In the genomic region with DNA sequence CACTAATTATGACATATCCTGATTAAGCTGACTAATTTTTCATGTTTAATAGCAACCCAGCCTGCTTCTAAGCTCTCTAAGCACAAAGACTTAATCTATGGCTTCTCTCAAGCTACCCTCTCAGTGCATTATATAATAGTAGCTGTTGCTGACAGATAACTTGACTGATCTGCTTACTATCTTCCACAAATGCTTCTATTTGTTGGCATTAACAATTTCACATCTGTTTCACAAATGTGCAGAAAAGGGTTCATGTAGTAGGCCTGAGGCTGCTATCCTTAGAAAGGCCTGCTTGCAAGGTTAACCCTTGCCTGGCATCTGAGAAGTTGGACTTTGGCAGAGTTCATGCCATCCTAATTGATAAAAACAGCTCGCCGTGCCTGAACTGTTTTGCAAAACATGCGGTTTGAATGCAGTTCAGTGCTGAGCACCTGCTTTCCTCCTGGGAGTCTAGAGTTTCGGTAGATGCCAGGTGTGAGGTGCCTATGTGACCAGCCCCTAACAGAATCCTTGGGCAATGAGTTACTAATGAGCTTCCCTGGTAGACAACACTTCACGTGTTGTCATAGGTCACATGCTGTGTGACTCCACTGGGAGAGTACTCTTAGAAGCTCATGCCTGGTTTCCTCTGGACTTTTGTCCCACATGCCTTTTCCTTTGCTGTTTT, we compare ENCODE assay signal across 12 cellular contexts.
DNase-seq lines count a peak whose midpoint lies in the region; ATAC-seq lines count a peak whose summit lies in the region.
"Had no signal": no experiment of that assay in that cellular context is flagged by ENCODE, and none has a peak within 500 bp of the region (broad histone marks: within the 10 kb centered on the region; RNA-seq: fewer than 3 reads in every experiment).

No MANE protein-coding gene starts in this region.

- no peak overlapping the region for H2BK12ac ChIP-seq in neuronal stem cell (ENCODE audit: low read length)

- H3K79me1 ChIP-seq in neuronal stem cell (ENCODE audit: low read depth, low read length): peaks cover 2% of the 10 kb centered on the region

- H2BK15ac ChIP-seq in neuronal stem cell (ENCODE audit: low read length): no peak overlapping the region

- H2BK5ac ChIP-seq in neuronal stem cell (ENCODE audit: low read length): no peak overlapping the region

- H3K27me3 ChIP-seq in neuronal stem cell (ENCODE audit: control insufficient read depth in 3 of 3, insufficient read depth in 3 of 3, low read depth in 1 of 3, low read length in 3 of 3): no peaks in the 10 kb centered on the region
- H3K27me3 ChIP-seq: BLaER1 treated with 17β-estradiol and CSF1 and Interleukin-3, amounts not matched to agents 10 nM and 100 nM had no signal

- H3K36me3 ChIP-seq in neuronal stem cell (replicated peaks in 1 of 2; ENCODE audit: control insufficient read depth in 2 of 2, insufficient read depth in 2 of 2, low read length in 2 of 2): peaks cover 13 to 76% of the 10 kb centered on the region in 2 donors

- no peak overlapping the region for H3K9ac ChIP-seq in neuronal stem cell (ENCODE audit: low read depth, low read length, poor library complexity)
- H3K9ac ChIP-seq: BLaER1 treated with 17β-estradiol and CSF1 and Interleukin-3, amounts not matched to agents 10 nM and 100 nM had no signal

- DNase-seq in RPMI8226: peak; percentile 88
- DNase-seq in activated effector memory CD4-positive, alpha-beta T cell treated with Interleukin-2 at 50 U/mL for 16 hours: no peak
- no peak for DNase-seq in NCI-H1436 (lab: John Stamatoyannopoulos, UW)
- DNase-seq in neuronal stem cell (ENCODE audit: low spot score): no peak
- DNase-seq: mesenchymal stem cell had no signal

- H3K4me1 ChIP-seq in neuronal stem cell (ENCODE audit: control insufficient read depth in 2 of 2, insufficient read depth in 1 of 2, low read depth in 1 of 2, low read length in 2 of 2): peaks cover 2 to 5% of the 10 kb centered on the region in 2 donors

- H2BK120ac ChIP-seq in neuronal stem cell (ENCODE audit: low read depth, low read length): no peak overlapping the region

- H4K8ac ChIP-seq in neuronal stem cell (ENCODE audit: low read depth, low read length): no peak overlapping the region

- H3K4me2 ChIP-seq in neuronal stem cell (ENCODE audit: insufficient read depth, low read length, poor library complexity, severe bottlenecking): no peak overlapping the region
- H3K4me2 ChIP-seq: BLaER1 treated with 17β-estradiol and CSF1 and Interleukin-3, amounts not matched to agents 10 nM and 100 nM had no signal

- no peaks in the 10 kb centered on the region for H3K9me3 ChIP-seq in neuronal stem cell (replicated peaks in 1 of 2; ENCODE audit: control insufficient read depth in 2 of 2, insufficient read depth in 1 of 2, low read depth in 1 of 2, low read length in 2 of 2)

- no peak overlapping the region for H3K23ac ChIP-seq in neuronal stem cell (ENCODE audit: low read depth, low read length, poor library complexity)

- no peak overlapping the region for H2AFZ ChIP-seq in neuronal stem cell (ENCODE audit: low read length)

- no CpG with 5 or more reads among the region's 5 CpGs for WGBS in neuronal stem cell (ENCODE audit: extremely low coverage in 2 of 2, insufficient read length in 2 of 2, insufficient replicate concordance in 1 of 2), 2 donors

- ATAC-seq in GM18511 (IDR thresholded peaks at IDR 0.05; ENCODE audit: unreplicated experiment): peak; percentile 97
- ATAC-seq in GM21529 (IDR thresholded peaks at IDR 0.05; ENCODE audit: unreplicated experiment): peak; percentile 90
- ATAC-seq in HG03354 (IDR thresholded peaks at IDR 0.05; ENCODE audit: poor library complexity, severe bottlenecking, unreplicated experiment): peak; percentile 95
- ATAC-seq in GM18519 (IDR thresholded peaks at IDR 0.05; ENCODE audit: low FRiP score, unreplicated experiment): no peak
- ATAC-seq: activated CD4-positive, CD25-positive, alpha-beta regulatory T cell treated with anti-CD3 and anti-CD28 coated beads, Interleukin-2, amount 50 U/mL, for 24 hours; Panc1 had no signal

- no peak overlapping the region for H3K4ac ChIP-seq in neuronal stem cell (ENCODE audit: low read length)

- H2AK5ac ChIP-seq in neuronal stem cell (ENCODE audit: low read depth, low read length): no peak overlapping the region

- H3K27ac ChIP-seq in neuronal stem cell (replicated peaks; ENCODE audit: low read length): no peak overlapping the region
- H3K27ac ChIP-seq: BLaER1 treated with 17β-estradiol and CSF1 and Interleukin-3, amounts not matched to agents 10 nM and 100 nM had no signal

- no peak overlapping the region for H3K4me3 ChIP-seq in neuronal stem cell (ENCODE audit: low read length in 2 of 2)
- H3K4me3 ChIP-seq: BLaER1 treated with 17β-estradiol and CSF1 and Interleukin-3, amounts not matched to agents 10 nM and 100 nM had no signal

- no peak overlapping the region for H3K18ac ChIP-seq in neuronal stem cell (ENCODE audit: low read length)

- no peak overlapping the region for H3K14ac ChIP-seq in neuronal stem cell (ENCODE audit: low read length)

- H4K91ac ChIP-seq in neuronal stem cell (ENCODE audit: low read depth, low read length, poor library complexity): no peak overlapping the region
